18 cellular contexts compared by ENCODE assay signal in the genomic region with DNA sequence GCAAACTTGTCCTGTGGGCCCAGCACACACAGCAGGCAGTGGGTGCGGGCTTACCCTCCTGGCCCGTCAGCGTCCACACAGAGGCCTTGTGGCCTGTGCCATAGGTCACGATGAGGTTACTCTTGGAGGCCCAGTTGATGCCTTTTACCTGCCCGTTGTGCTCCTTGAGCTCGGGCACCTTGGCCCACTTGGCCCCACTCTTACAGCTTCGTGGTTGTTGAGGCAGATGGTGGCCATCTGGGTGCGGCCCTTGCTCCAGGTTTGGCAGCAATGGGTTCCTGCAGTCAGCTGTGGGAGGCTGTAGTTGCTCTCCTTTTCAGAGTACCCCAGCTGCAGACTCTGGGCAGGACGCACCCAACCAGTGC. TPM values are rescaled to one million over a fixed set of nuclear protein-coding genes. Genes with fewer than 3 reads are reported as not detected.
A peak's percentile ranks its signal among the peaks of the same experiment; 100 is the strongest.
DNase-seq lines count a peak whose midpoint lies in the region; ATAC-seq, FAIRE-seq and TF ChIP-seq lines count a peak whose summit lies in the region.
"Had no signal": no experiment of that assay in that cellular context is flagged by ENCODE, and none has a peak within 500 bp of the region (broad histone marks: within the 10 kb centered on the region; RNA-seq: fewer than 3 reads in every experiment).

No MANE protein-coding gene starts in this region.

- in situ Hi-C loops in GM13976 (cut with MboI; ENCODE audit: low sequenced_read_pairs, unreplicated experiment) = no loop called here

- no peak overlapping the region for H3K9ac ChIP-seq in kidney (ENCODE audit: low read length in 2 of 2)

- H2AFZ ChIP-seq in osteoblast (ENCODE audit: low read length) = no peak overlapping the region

- H3K4me1 ChIP-seq in kidney (ENCODE audit: control insufficient read depth in 1 of 2, insufficient read depth in 1 of 2, low read depth in 1 of 2, low read length in 2 of 2) = no peaks in the 10 kb centered on the region
- peaks cover 11% of the 10 kb centered on the region for H3K4me1 ChIP-seq in osteoblast (ENCODE audit: insufficient read depth, low read length)
- H3K4me1 ChIP-seq in thyroid gland = peaks cover 10 to 16% of the 10 kb centered on the region in 2 donors

- H3K4me3 ChIP-seq in kidney (ENCODE audit: low read length in 2 of 2) (no peak overlapping the region), osteoblast (ENCODE audit: insufficient read depth, low read length) (no peak overlapping the region), thyroid gland (replicated peaks in 1 of 3) (no peak overlapping the region)
- H3K4me3 ChIP-seq: HAP-1 had no signal

- H3K36me3 ChIP-seq in kidney (ENCODE audit: control insufficient read depth in 1 of 2, insufficient read depth in 2 of 2, low read length in 2 of 2) (no peaks in the 10 kb centered on the region), osteoblast (ENCODE audit: insufficient read depth, low read length) (no peaks in the 10 kb centered on the region), thyroid gland (no peaks in the 10 kb centered on the region)

- peaks cover 0 to 5% of the 10 kb centered on the region in 2 donors for H3K9me3 ChIP-seq in kidney (ENCODE audit: control insufficient read depth in 1 of 2, low read length in 2 of 2)
- no peaks in the 10 kb centered on the region for H3K9me3 ChIP-seq in osteoblast (ENCODE audit: low read depth, low read length)
- no peaks in the 10 kb centered on the region for H3K9me3 ChIP-seq in thyroid gland

- no peak overlapping the region for H3K4me2 ChIP-seq in osteoblast (ENCODE audit: insufficient read depth, low read length)

- 96 to 97% methylated on average over 2 to 9 of the region's 9 CpGs for WGBS in thyroid gland, 2 donors

- H3K27me3 ChIP-seq in osteoblast (ENCODE audit: insufficient read depth, low read length) = no peaks in the 10 kb centered on the region
- H3K27me3 ChIP-seq in thyroid gland = no peaks in the 10 kb centered on the region

- H3K27ac ChIP-seq in kidney (ENCODE audit: low read depth in 2 of 2, low read length in 2 of 2) = no peak overlapping the region
- no peak overlapping the region for H3K27ac ChIP-seq in osteoblast (ENCODE audit: low read depth, low read length)
- H3K27ac ChIP-seq in thyroid gland = no peak overlapping the region

- no peaks in the 10 kb centered on the region for H4K20me1 ChIP-seq in osteoblast (ENCODE audit: insufficient read depth, low read length)

- ATAC-seq in HG03469 (IDR thresholded peaks at IDR 0.05; ENCODE audit: unreplicated experiment) = no peak
- ATAC-seq: CD8-positive, alpha-beta T cell had no signal

- TF ChIP-seq CTCF in GM13976 (IDR thresholded peaks at IDR 0.05; ENCODE audit: borderline replicate concordance, control extremely low read depth, extremely low read depth, insufficient read depth, missing control alignments) = no peak
- TF ChIP-seq CTCF in kidney (IDR thresholded peaks at IDR 0.05; ENCODE audit: borderline replicate concordance, extremely low read depth, insufficient read depth) = no peak
- no peak for TF ChIP-seq CTCF in osteoblast (IDR thresholded peaks at IDR 0.05; ENCODE audit: extremely low read depth, low read depth, low read length)
- TF ChIP-seq CTCF in thyroid gland (IDR thresholded peaks at IDR 0.05) = no peak

- DNase-seq in DMS 273 treated with DMSO at 0.1 percent for 48 hours (lab: John Stamatoyannopoulos, UW) (peak; percentile 57), GM13976 (ENCODE audit: low spot score) (peak; percentile 18), kidney (peak; percentile 58), osteoblast (ENCODE audit: insufficient read length, low spot score, missing footprints) (peak; percentile 27), NCI-H526 (lab: John Stamatoyannopoulos, UW) (no peak), thyroid gland (no peak), GM19240 (ENCODE audit: insufficient read length, low spot score) (no peak)
- DNase-seq: CD8-positive, alpha-beta T cell; COR-L47; GOT3; KG1 had no signal

- no peaks in the 10 kb centered on the region for H3K79me2 ChIP-seq in osteoblast (ENCODE audit: insufficient read depth, low read length)

- intact Hi-C loops in kidney (cut with DNase I) = no loop called here
- intact Hi-C loops in thyroid gland (cut with DNase I) = no loop called here

- FAIRE-seq in kidney (lab: Jason Lieb, UNC) = no peak
- FAIRE-seq: D721Med, GM12891 had no signal

- TF ChIP-seq POLR2A in thyroid gland (IDR thresholded peaks at IDR 0.05) = no peak

RNA-seq across cellular contexts. Expression of gene PTH2R, which starts 45.5 kb away (rescaled TPM):
- total RNA-seq in kidney (54.8 TPM), osteoblast (under 0.01 TPM in 2 replicates), thyroid gland (not detected)
- polyA plus RNA-seq in kidney (ENCODE audit: insufficient read depth, low read depth, low replicate concordance) = 11.0 TPM
- total RNA-seq: A673; CD8-positive, alpha-beta T cell; Daoy had no signal
- polyA plus RNA-seq: BJ had no signal

Comparison
In these comparisons a context has a peak if more than half of its experiments do, and no peak if none do; other contexts are left out.
1. DNase-seq: peak in DMS 273 treated with DMSO at 0.1 percent for 48 hours (single experiment), GM13976 (single experiment), kidney (single experiment) and osteoblast (single experiment); none in NCI-H526 (0 of 2), thyroid gland (0 of 2) and GM19240 (single experiment).
2. RNA of gene PTH2R, which starts 45.5 kb away (total RNA-seq): 54.8 TPM in kidney (single experiment); under 0.01 TPM in osteoblast and not detected in thyroid gland; every median in the first group is over 10 times any median in the second.